In genomic region chr10:15209827-15210509, GRCh38 we compare ENCODE assay signal across 8 cellular contexts. TPM values are rescaled to one million over a fixed set of nuclear protein-coding genes. Genes with fewer than 3 reads are reported as not detected.
A peak's percentile ranks its signal among the peaks of the same experiment; 100 is the strongest.
DNase-seq lines count a peak whose midpoint lies in the region; ATAC-seq and TF ChIP-seq lines count a peak whose summit lies in the region.

No MANE protein-coding gene starts in this region.

- H3K27me3 ChIP-seq in Loucy (ENCODE audit: insufficient read depth, low read length, poor library complexity, severe bottlenecking) (no peaks in the 10 kb centered on the region), heart right ventricle (peaks cover 0 to 3% (median 0%) of the 10 kb centered on the region in 7 donors)

- intact Hi-C loops in heart right ventricle (cut with DNase I), result loop anchor here in 9 of 10 donors (2.0 to 5.0 kb wide), 3 partner anchors 159 to 162 kb away; partner anchors contain the start of gene FAM171A1 (in 7 of the 9)

- no peak overlapping the region for H3K27ac ChIP-seq in heart right ventricle

- TF ChIP-seq CTCF in Loucy (conservative IDR thresholded peaks at IDR 0.05; ENCODE audit: low read length) (peak; percentile 95), heart right ventricle (IDR thresholded peaks at IDR 0.05) (peak; percentile 81 to 92 (median 88))

- 24 to 25% methylated on average over 14 of the region's 14 CpGs for WGBS in heart right ventricle, 2 donors

- peak overlapping the region; percentile 72 for H2AFZ ChIP-seq in Loucy (ENCODE audit: low read length)

- no peaks in the 10 kb centered on the region for H4K20me1 ChIP-seq in Loucy (ENCODE audit: insufficient read depth, low read length, poor library complexity, severe bottlenecking)

- H3K9me3 ChIP-seq in Loucy (ENCODE audit: insufficient read depth, low read depth, low read length) (no peaks in the 10 kb centered on the region), heart right ventricle (no peaks in the 10 kb centered on the region)

- no peaks in the 10 kb centered on the region for H3F3A ChIP-seq in Loucy (ENCODE audit: low read depth)

- peak overlapping the region; percentile 37 for H3K4me2 ChIP-seq in Loucy (ENCODE audit: low read depth, low read length, poor library complexity, severe bottlenecking)

- no peak overlapping the region for H3K9ac ChIP-seq in Loucy (ENCODE audit: low read depth, low read length, poor library complexity, severe bottlenecking)

- DNase-seq in Caki2 (ENCODE audit: low read depth) (peak; percentile 64), SW480 (ENCODE audit: low spot score) (peak; percentile 64), heart right ventricle (peak; percentile 60 to 86), putamen (ENCODE audit: low spot score) (peak; percentile 77)
- DNase-seq in activated naive CD8-positive, alpha-beta T cell treated with anti-CD3 and anti-CD28 coated beads, Interleukin-2, amount 50 U/mL, for 16 hours (ENCODE audit: low read depth, low spot score), result peak; percentile 47

- H3K4me3 ChIP-seq in Loucy (ENCODE audit: low read length, poor library complexity, severe bottlenecking), result no peak overlapping the region
- H3K4me3 ChIP-seq in heart right ventricle, result no peak overlapping the region

- H3K9me2 ChIP-seq in Loucy (replicated peaks; ENCODE audit: low read depth, low read length), result no peaks in the 10 kb centered on the region

- peak; percentile 55 for ATAC-seq in GM21390 (IDR thresholded peaks at IDR 0.05; ENCODE audit: unreplicated experiment)
- peak; percentile 81 to 94 (median 88) for ATAC-seq in heart right ventricle
- no peak for ATAC-seq in HG03469 (IDR thresholded peaks at IDR 0.05; ENCODE audit: unreplicated experiment)

- H3K36me3 ChIP-seq in Loucy (ENCODE audit: insufficient read depth, low read length), result no peaks in the 10 kb centered on the region
- peaks cover 0 to 31% (median 0%) of the 10 kb centered on the region in 9 donors for H3K36me3 ChIP-seq in heart right ventricle

- H3K4me1 ChIP-seq in Loucy (ENCODE audit: insufficient read depth, low read length, poor library complexity, severe bottlenecking) (peaks cover 21% of the 10 kb centered on the region), heart right ventricle (peaks cover 0 to 15% (median 5%) of the 10 kb centered on the region in 9 donors)

- H3K79me2 ChIP-seq in Loucy (ENCODE audit: insufficient read depth, low read length), result no peaks in the 10 kb centered on the region

- in situ Hi-C loops in Caki2 (cut with HindIII; ENCODE audit: low pct_unique_long_range_greater_than_20kb, low sequenced_read_pairs), result no loop called here

RNA-seq across cellular contexts. Expression of gene NMT2, which starts 41.5 kb away (rescaled TPM):
- total RNA-seq in Caki2 (2014; rRNA removed; shearing (Covaris generic); ENCODE audit: low replicate concordance), result 22.8 and 36.0 TPM in 2 replicates
- total RNA-seq in heart right ventricle, result 10 to 100 TPM in 8 of 10 donors, 1 to 10 TPM in 2; 8.9 to 14.5 (median 12.3) TPM
- polyA plus RNA-seq in heart right ventricle, result 1 to 10 TPM; 6.1 to 7.6 TPM
